ENCODE assay signal across 10 cellular contexts in the genomic region with DNA sequence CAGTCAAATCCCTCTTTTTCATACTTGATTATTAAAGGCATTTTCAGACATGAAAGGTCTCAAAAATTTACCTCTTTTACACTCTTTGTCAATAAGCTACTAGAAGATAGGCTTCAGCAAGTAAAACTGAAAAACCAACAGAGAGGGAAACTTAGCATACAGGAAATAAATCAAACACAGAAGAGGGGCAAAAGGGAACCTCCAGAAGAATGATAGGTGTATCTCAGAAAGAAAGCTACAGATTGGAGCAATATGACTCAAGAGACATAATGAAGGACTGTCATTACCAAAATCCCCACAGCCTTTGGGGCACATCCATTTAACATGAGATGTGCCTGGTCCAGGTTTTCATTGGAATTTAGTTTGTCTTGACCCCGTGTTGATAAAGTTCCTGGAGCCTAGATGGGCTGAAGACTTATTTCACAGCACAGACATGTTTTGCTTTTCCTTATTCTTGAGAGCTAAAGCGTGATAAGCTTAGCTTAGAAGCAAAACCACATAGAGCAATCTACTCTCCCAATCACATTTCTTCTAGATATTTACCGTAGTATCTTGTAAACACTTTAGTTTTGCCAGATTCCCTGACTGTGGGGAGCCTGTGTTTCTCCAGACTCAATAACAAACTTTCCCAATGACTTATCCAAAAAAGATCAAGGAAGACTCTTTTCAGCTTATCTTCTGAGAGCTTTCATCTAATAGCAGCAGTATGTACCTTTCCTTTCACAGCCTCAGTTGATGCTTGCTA. TPM values are rescaled to one million over a fixed set of nuclear protein-coding genes. Genes with fewer than 3 reads are reported as not detected.
DNase-seq lines count a peak whose midpoint lies in the region; ATAC-seq, FAIRE-seq and TF ChIP-seq lines count a peak whose summit lies in the region.
"Had no signal": no experiment of that assay in that cellular context is flagged by ENCODE, and none has a peak within 500 bp of the region (broad histone marks: within the 10 kb centered on the region; RNA-seq: fewer than 3 reads in every experiment).

No MANE protein-coding gene starts in this region.

- no peak for TF ChIP-seq EP300 in HepG2 (IDR thresholded peaks at IDR 0.05; ENCODE audit: low read depth in 2 of 2, low read length in 2 of 2)
- TF ChIP-seq EP300 in HepG2 (CRISPR knock-in tag; IDR thresholded peaks at IDR 0.05; ENCODE audit: borderline replicate concordance) = no peak

- TSS peak; percentile 21 for BruUV-seq in HepG2 (replicated peaks; lab: Mats Ljungman, UMichigan)

- no peak for TF ChIP-seq CTCF in HepG2 (CRISPR knock-in tag; IDR thresholded peaks at IDR 0.05)

- no peak for TF ChIP-seq POLR2A in HepG2 (IDR thresholded peaks at IDR 0.05; ENCODE audit: insufficient read depth in 1 of 2, low read depth in 2 of 2, low read length in 2 of 2)

- H3K36me3 ChIP-seq in HepG2 (replicated peaks in 1 of 2; ENCODE audit: control insufficient read depth in 1 of 2, insufficient read depth in 2 of 2, low read length in 2 of 2) = peaks cover 3 to 4% of the 10 kb centered on the region in 2 experiments; a peak in 1 of 5 replicates

- peak; percentile 90 for ATAC-seq in GM18868 (IDR thresholded peaks at IDR 0.05; ENCODE audit: unreplicated experiment)
- ATAC-seq in HG03575 (IDR thresholded peaks at IDR 0.05; ENCODE audit: extremely low read depth, insufficient number of reproducible peaks, low FRiP score, unreplicated experiment) = peak; percentile 80
- no peak for ATAC-seq in HepG2

- H3K27me3 ChIP-seq in HepG2 (ENCODE audit: control insufficient read depth in 1 of 2, insufficient read depth in 2 of 2, low read length in 2 of 2) = no peaks in the 10 kb centered on the region

- intact Hi-C loops in HepG2 (cut with micrococcal nuclease; ENCODE audit: unreplicated experiment) = no loop called here

- H3K4me3 ChIP-seq in HepG2 (replicated peaks in 1 of 3; ENCODE audit: insufficient read depth in 1 of 3, low read depth in 2 of 3, low read length in 3 of 3) = no peak overlapping the region
- H3K4me3 ChIP-seq: lung had no signal

- H3K79me2 ChIP-seq in HepG2 (ENCODE audit: insufficient read depth, low read length) = no peaks in the 10 kb centered on the region

- DNase-seq in H4 (ENCODE audit: low spot score) (peak; percentile 24), HepG2 (ENCODE audit: low spot score) (no peak), C1 segment of cervical spinal cord (lab: John Stamatoyannopoulos, UW) (no peak), SW480 (ENCODE audit: low spot score) (no peak), DMS 273 (lab: John Stamatoyannopoulos, UW; ENCODE audit: unreplicated experiment) (no peak), NCI-H1436 (lab: John Stamatoyannopoulos, UW) (no peak)

- no peaks in the 10 kb centered on the region for H4K20me1 ChIP-seq in HepG2 (ENCODE audit: insufficient read depth, low read length)

- POLR2A ChIA-PET in HepG2 (lab: Yijun Ruan, JAX) = no interaction called here

- H3K4me2 ChIP-seq in HepG2 (ENCODE audit: low read depth, low read length) = no peak overlapping the region

- no peak for FAIRE-seq in HepG2 (lab: Jason Lieb, UNC)
- FAIRE-seq: H1 had no signal

- no peak overlapping the region for H3K27ac ChIP-seq in HepG2 (ENCODE audit: extremely low read length, insufficient read depth, low read length)

- H2AFZ ChIP-seq in HepG2 (ENCODE audit: low read length) = no peak overlapping the region

- TF ChIP-seq RAD21 in HepG2 (CRISPR knock-in tag; IDR thresholded peaks at IDR 0.05) = no peak

- 84% methylated on average over 3 of the region's 3 CpGs for WGBS in HepG2 (ENCODE audit: low lambda C conversion rate)

- no peaks in the 10 kb centered on the region for H3K4me1 ChIP-seq in HepG2 (ENCODE audit: insufficient read depth, low read length)

- in situ Hi-C loops in HepG2 (cut with HindIII; ENCODE audit: extremely low pct_ligation_motif_present, low pct_unique_long_range_greater_than_20kb) = no loop called here

- H3K9ac ChIP-seq in HepG2 (ENCODE audit: insufficient read depth, low read depth, low read length) = no peak overlapping the region

- CTCF ChIA-PET in HepG2 (lab: Yijun Ruan, JAX; ENCODE audit: low intra/inter-chr PET ratio, low total read pairs) = no interaction called here

- H3K9me3 ChIP-seq in HepG2 (ENCODE audit: low read length) = no peaks in the 10 kb centered on the region

TF ChIP-seq in HepG2, 621 proteins besides CTCF, POLR2A, EP300 and RAD21:
- no peak for TF ChIP-seq ZNF841 (CRISPR knock-in tag; IDR thresholded peaks at IDR 0.05; ENCODE audit: borderline replicate concordance)

RNA-seq across cellular contexts. Expression of a gene that starts 11.7 kb away (rescaled TPM):
- total RNA-seq in H4 (2014; rRNA removed; shearing (Covaris generic)) = 12.5 and 19.7 TPM in 2 replicates
- 32.2 and 33.7 TPM in 2 replicates for total RNA-seq in HepG2 (2016; rRNA removed; fragmentation: Illumina TruSeq; extraction: Trizol)
- total RNA-seq in HepG2 (2016; cell fraction: cytosol; rRNA removed; fragmentation: Illumina TruSeq; extraction: Trizol; ENCODE audit: low read depth) = 27.4 and 28.7 TPM in 2 replicates
- 27.5 and 33.1 TPM in 2 replicates for total RNA-seq in HepG2 (2016; cell fraction: insoluble cytoplasmic fraction; rRNA removed; fragmentation: Illumina TruSeq; extraction: Trizol)
- 39.7 and 47.6 TPM in 2 replicates for total RNA-seq in HepG2 (2016; cell fraction: membrane; rRNA removed; fragmentation: Illumina TruSeq; extraction: Trizol)
- total RNA-seq in HepG2 (2016; cell fraction: nucleus; rRNA removed; fragmentation: Illumina TruSeq; extraction: Trizol) = 42.0 and 44.0 TPM in 2 replicates
- 9.9 and 13.5 TPM in 2 replicates for polyA plus RNA-seq in HepG2 (2011; rRNA removed)
- polyA plus RNA-seq in HepG2 (2011; cell fraction: cytosol; rRNA removed) = 7.4 and 9.3 TPM in 2 replicates
- polyA plus RNA-seq in HepG2 (2011; cell fraction: nucleus; rRNA removed) = 9.5 and 9.8 TPM in 2 replicates
- polyA plus RNA-seq in HepG2 (2012) = 18.5 and 20.9 TPM in 2 replicates
- polyA plus RNA-seq in HepG2 (2016; cell fraction: cytosol; fragmentation: Illumina TruSeq; extraction: Trizol; ENCODE audit: low read depth) = 22.9 and 27.7 TPM in 2 replicates
- polyA plus RNA-seq in HepG2 (2016; cell fraction: insoluble cytoplasmic fraction; fragmentation: Illumina TruSeq; extraction: Trizol; ENCODE audit: low read depth) = 32.7 and 34.9 TPM in 2 replicates
- 31.3 and 34.7 TPM in 2 replicates for polyA plus RNA-seq in HepG2 (2016; cell fraction: membrane; fragmentation: Illumina TruSeq; extraction: Trizol; ENCODE audit: low read depth)
- polyA plus RNA-seq in HepG2 (2016; cell fraction: nucleus; fragmentation: Illumina TruSeq; extraction: Trizol; ENCODE audit: insufficient read depth, low read depth) = 35.0 and 37.3 TPM in 2 replicates
- 10.3 and 20.6 TPM in 2 replicates for polyA minus RNA-seq in HepG2 (2011; rRNA and poly(A)+ RNA removed; ENCODE audit: low replicate concordance)
- 10.3 and 12.0 TPM in 2 replicates for polyA minus RNA-seq in HepG2 (2011; cell fraction: cytosol; rRNA and poly(A)+ RNA removed)
- polyA minus RNA-seq in HepG2 (2011; cell fraction: nucleus; rRNA and poly(A)+ RNA removed) = 69.1 and 70.6 TPM in 2 replicates
